Comparison of ENCODE assay signal across 2 cellular contexts in genomic region chr12:102501773-102502172, GRCh38.
TF ChIP-seq lines count a peak whose summit lies in the region.

No MANE protein-coding gene starts in this region.

TF ChIP-seq in HEK293T, 16 proteins besides CTCF, POLR2A, EP300 and RAD21:
- TF ChIP-seq FOXA1 (IDR thresholded peaks at IDR 0.05), result no peak
- no peak for TF ChIP-seq L3MBTL2 (conservative IDR thresholded peaks at IDR 0.05)
- no peak for TF ChIP-seq ZNF384 (IDR thresholded peaks at IDR 0.05)
- no peak for TF ChIP-seq FOXM1 (IDR thresholded peaks at IDR 0.05; ENCODE audit: borderline replicate concordance)
- TF ChIP-seq SUZ12 (IDR thresholded peaks at IDR 0.05), result no peak
- TF ChIP-seq HDGF (IDR thresholded peaks at IDR 0.05; ENCODE audit: borderline replicate concordance), result no peak
- TF ChIP-seq TARDBP (IDR thresholded peaks at IDR 0.05), result no peak
- no peak for TF ChIP-seq SP1 (IDR thresholded peaks at IDR 0.05)
- no peak for TF ChIP-seq PKNOX1 (IDR thresholded peaks at IDR 0.05)
- TF ChIP-seq ARNT (IDR thresholded peaks at IDR 0.05), result no peak
- TF ChIP-seq ELF4 (IDR thresholded peaks at IDR 0.05), result no peak
- no peak for TF ChIP-seq BHLHE40 (IDR thresholded peaks at IDR 0.05; ENCODE audit: borderline replicate concordance)
- no peak for TF ChIP-seq LEF1 (IDR thresholded peaks at IDR 0.05; ENCODE audit: borderline replicate concordance)
- TF ChIP-seq NFRKB (IDR thresholded peaks at IDR 0.05), result no peak
- no peak for TF ChIP-seq FOXK2 (IDR thresholded peaks at IDR 0.05)
- no peak for TF ChIP-seq CTBP1 (IDR thresholded peaks at IDR 0.05; ENCODE audit: borderline replicate concordance)
TF ChIP-seq in HEK293T: peak in this region for 0.

TF ChIP-seq in K562, 482 proteins besides CTCF, POLR2A, EP300 and RAD21:
- no peak for TF ChIP-seq ZBTB33 (CRISPR knock-in tag; IDR thresholded peaks at IDR 0.05)
- TF ChIP-seq PBX2 (CRISPR knock-in tag; IDR thresholded peaks at IDR 0.05; ENCODE audit: low read depth), result no peak
- peak; percentile 75 for TF ChIP-seq PBX2 (tag; conservative IDR thresholded peaks at IDR 0.05; ENCODE audit: low read depth)
- peak; percentile 20 for TF ChIP-seq MEIS2 (IDR thresholded peaks at IDR 0.05; ENCODE audit: partially characterized antibody)
- TF ChIP-seq ZNF668 (CRISPR knock-in tag; IDR thresholded peaks at IDR 0.05), result no peak
- no peak for TF ChIP-seq ZNF143 (CRISPR knock-in tag; IDR thresholded peaks at IDR 0.05)
